In the genomic region with DNA sequence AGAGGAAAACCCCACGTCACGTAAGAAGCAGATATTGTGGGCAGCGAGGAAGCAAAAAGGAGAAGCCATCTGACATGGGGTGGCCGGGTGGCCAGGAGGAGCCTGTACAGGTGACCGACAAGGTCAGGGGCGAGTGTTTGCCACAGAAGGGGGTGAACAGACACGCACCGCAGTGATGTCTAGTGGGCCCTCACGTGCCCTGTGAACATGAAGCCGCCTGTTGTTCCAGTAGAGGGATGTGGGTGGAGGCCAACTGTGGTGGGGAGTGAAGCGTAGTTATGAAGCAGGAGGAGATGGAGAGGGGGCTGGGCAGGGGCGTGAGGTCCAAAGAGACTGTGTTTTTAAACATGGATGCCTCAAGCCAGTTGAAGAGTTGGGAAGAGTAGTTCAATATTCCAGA, we compare ENCODE assay signal across 20 cellular contexts. TPM values are rescaled to one million over a fixed set of nuclear protein-coding genes. Genes with fewer than 3 reads are reported as not detected.
A peak's percentile ranks its signal among the peaks of the same experiment; 100 is the strongest.
DNase-seq lines count a peak whose midpoint lies in the region; ATAC-seq and TF ChIP-seq lines count a peak whose summit lies in the region.
"Had no signal": no experiment of that assay in that cellular context is flagged by ENCODE, and none has a peak within 500 bp of the region (broad histone marks: within the 10 kb centered on the region; RNA-seq: fewer than 3 reads in every experiment).

No MANE protein-coding gene starts in this region.

- TF ChIP-seq CTCF in mucosa of descending colon (IDR thresholded peaks at IDR 0.05) = no peak

- H3K9me3 ChIP-seq in T-helper 17 cell (ENCODE audit: control insufficient read depth, low read length, poor library complexity, severe bottlenecking) (no peaks in the 10 kb centered on the region), mucosa of descending colon (no peaks in the 10 kb centered on the region)

- no peaks in the 10 kb centered on the region for H3K36me3 ChIP-seq in mucosa of descending colon (ENCODE audit: low read depth)

- no peak overlapping the region for H3K4me3 ChIP-seq in mucosa of descending colon
- H3K4me3 ChIP-seq: GM23338 had no signal

- intact Hi-C loops in mucosa of descending colon (cut with DNase I, micrococcal nuclease) = no loop called here

- no peaks in the 10 kb centered on the region for H3K36me3 Mint-ChIP-seq in T-helper 17 cell (ENCODE audit: low read depth)
- H3K36me3 Mint-ChIP-seq in memory B cell = no peaks in the 10 kb centered on the region

- H3K9me3 Mint-ChIP-seq in stimulated activated naive CD8-positive, alpha-beta T cell treated with anti-CD3 and anti-CD28 coated beads, Interleukin-15, amount 100 ng/mL, for 72 hours = peaks cover 4 to 6% of the 10 kb centered on the region in 2 donors
- H3K9me3 Mint-ChIP-seq in memory B cell = no peaks in the 10 kb centered on the region

- H3K4me3 Mint-ChIP-seq in stimulated activated naive CD8-positive, alpha-beta T cell treated with anti-CD3 and anti-CD28 coated beads, Interleukin-15, amount 100 ng/mL, for 72 hours = peak overlapping the region in 1 of 2 donors; percentile 5
- H3K4me3 Mint-ChIP-seq in T-helper 17 cell = no peak overlapping the region
- H3K4me3 Mint-ChIP-seq in memory B cell = no peak overlapping the region
- H3K4me3 Mint-ChIP-seq: GM23338 had no signal

- peaks cover 13% of the 10 kb centered on the region for H3K4me1 Mint-ChIP-seq in stimulated activated naive CD8-positive, alpha-beta T cell treated with anti-CD3 and anti-CD28 coated beads, Interleukin-15, amount 100 ng/mL, for 72 hours
- peaks cover 22% of the 10 kb centered on the region for H3K4me1 Mint-ChIP-seq in T-helper 17 cell
- H3K4me1 Mint-ChIP-seq in memory B cell = peaks cover 10% of the 10 kb centered on the region

- no peaks in the 10 kb centered on the region for H3K4me1 ChIP-seq in mucosa of descending colon (ENCODE audit: low read depth)

- peak overlapping the region in 1 of 2 donors; percentile 19 for H3K27ac Mint-ChIP-seq in stimulated activated naive CD8-positive, alpha-beta T cell treated with anti-CD3 and anti-CD28 coated beads, Interleukin-15, amount 100 ng/mL, for 72 hours
- peak overlapping the region; percentile 79 for H3K27ac Mint-ChIP-seq in T-helper 17 cell
- peak overlapping the region; percentile 19 for H3K27ac Mint-ChIP-seq in memory B cell
- H3K27ac Mint-ChIP-seq: GM23338 had no signal

- ATAC-seq in stimulated activated naive CD8-positive, alpha-beta T cell treated with anti-CD3 and anti-CD28 coated beads, Interleukin-15, amount 100 ng/mL, for 72 hours = peak; percentile 75
- no peak for ATAC-seq in stimulated activated naive CD8-positive, alpha-beta T cell treated with anti-CD3 and anti-CD28 coated beads, Interleukin-15, Interleukin-2, amounts not matched to agents 100 U/mL and 50 U/mL, for 24 hours
- ATAC-seq in T-helper 17 cell (no peak), memory B cell (ENCODE audit: low read depth) (no peak), mucosa of descending colon (no peak), HG03520 (IDR thresholded peaks at IDR 0.05; ENCODE audit: unreplicated experiment) (no peak)
- ATAC-seq: GM23338, PC-3 had no signal

- peak in 1 of 2 donors; percentile 36 for DNase-seq in stimulated activated naive CD8-positive, alpha-beta T cell treated with anti-CD3 and anti-CD28 coated beads, Interleukin-15, amount 100 ng/mL, for 72 hours
- no peak for DNase-seq in stimulated activated naive CD8-positive, alpha-beta T cell treated with anti-CD3 and anti-CD28 coated beads, Interleukin-15, Interleukin-2, amounts not matched to agents 100 U/mL and 50 U/mL, for 24 hours
- no peak for DNase-seq in T-helper 17 cell
- no peak for DNase-seq in memory B cell (ENCODE audit: low spot score in 2 of 2)
- DNase-seq in mucosa of descending colon = no peak
- DNase-seq in NCI-H2029 treated with DMSO at 0.1 percent for 48 hours (lab: John Stamatoyannopoulos, UW) = no peak
- DNase-seq: ACHN, Caco-2, DMS153, GDM1, NCI-H1417 treated with DMSO at 0.1 percent for 48 hours, NCI-H187 treated with DMSO at 0.1 percent for 48 hours, NCI-H226, NCI-H526, PC-3, RPMI8226, SIG-M5 had no signal

- peaks cover 7% of the 10 kb centered on the region for H3K27me3 Mint-ChIP-seq in stimulated activated naive CD8-positive, alpha-beta T cell treated with anti-CD3 and anti-CD28 coated beads, Interleukin-15, amount 100 ng/mL, for 72 hours
- peaks cover 19% of the 10 kb centered on the region for H3K27me3 Mint-ChIP-seq in T-helper 17 cell
- peaks cover 17% of the 10 kb centered on the region for H3K27me3 Mint-ChIP-seq in memory B cell

RNA-seq across cellular contexts. Expression of a gene that starts 20.5 kb away (rescaled TPM):
- total RNA-seq in T-helper 17 cell = not detected
- under 1 TPM; 0.12 to 0.76 (median 0.14) TPM for total RNA-seq in mucosa of descending colon
- total RNA-seq: Daoy had no signal
